Comparison of ENCODE assay signal across 37 cellular contexts in genomic region chr2:174368691-174369090, GRCh38. TPM values are rescaled to one million over a fixed set of nuclear protein-coding genes. Genes with fewer than 3 reads are reported as not detected.
"Had no signal": no experiment of that assay in that cellular context is flagged by ENCODE, and none has a peak within 500 bp of the region (broad histone marks: within the 10 kb centered on the region; RNA-seq: fewer than 3 reads in every experiment).

No MANE protein-coding gene starts in this region.

- H3K4me3 ChIP-seq: MG63 had no signal

- H3K27ac ChIP-seq: KMS-11 had no signal

- H3K27me3 ChIP-seq: MG63 had no signal

- DNase-seq: Karpas-422, Kasumi-1, MG63, MM.1S, MV-4-11, NCI-H1048, NCI-H1092, NCI-H1092 treated with DMSO at 0.1 percent for 48 hours, NCI-H1105, NCI-H1105 treated with DMSO at 0.1 percent for 48 hours, NCI-H1417, NCI-H1417 treated with DMSO at 0.1 percent for 48 hours, NCI-H1436, NCI-H1436 treated with DMSO at 0.1 percent for 48 hours, NCI-H146, NCI-H1694, NCI-H1694 treated with DMSO at 0.1 percent for 48 hours, NCI-H187, NCI-H187 treated with DMSO at 0.1 percent for 48 hours, NCI-H1930, NCI-H2029, NCI-H2029 treated with DMSO at 0.1 percent for 48 hours, NCI-H2081, NCI-H2081 treated with DMSO at 0.1 percent for 48 hours, NCI-H2107, NCI-H2171, NCI-H2171 treated with DMSO at 0.1 percent for 48 hours, NCI-H2227 treated with DMSO at 0.1 percent for 48 hours, NCI-H226, NCI-H345, NCI-H446, NCI-H446 treated with DMSO at 0.1 percent for 48 hours, NCI-H510A, NCI-H510A treated with DMSO at 0.1 percent for 48 hours had no signal

RNA-seq across cellular contexts. Expression of gene SP9, which starts 33.9 kb away (rescaled TPM):
- total RNA-seq: MCF 10A, NCI-H460 had no signal
